Comparison of ENCODE assay signal across 13 cellular contexts in the genomic region with DNA sequence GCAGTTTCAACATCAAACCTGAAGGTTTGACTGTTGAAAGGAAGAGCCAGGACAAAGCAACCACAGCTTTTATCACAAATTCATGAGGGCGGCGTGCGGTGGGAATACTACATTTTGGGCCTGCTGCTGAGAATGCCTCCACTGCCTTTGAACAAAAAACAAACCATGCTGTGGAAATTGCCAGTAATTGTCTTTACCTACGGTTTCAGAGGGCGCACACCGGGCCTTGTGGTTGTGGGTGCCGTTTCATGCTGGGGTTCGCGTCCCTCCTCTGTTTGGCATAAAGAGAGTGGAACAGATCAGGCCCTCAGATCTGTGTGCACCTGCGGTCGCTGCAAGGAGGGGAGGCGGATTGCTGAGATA. TPM values are rescaled to one million over a fixed set of nuclear protein-coding genes. Genes with fewer than 3 reads are reported as not detected.
DNase-seq lines count a peak whose midpoint lies in the region; ATAC-seq, FAIRE-seq and TF ChIP-seq lines count a peak whose summit lies in the region.
"Had no signal": no experiment of that assay in that cellular context is flagged by ENCODE, and none has a peak within 500 bp of the region (broad histone marks: within the 10 kb centered on the region; RNA-seq: fewer than 3 reads in every experiment).

No MANE protein-coding gene starts in this region.

- H3K4me3 ChIP-seq in right cardiac atrium (ENCODE audit: low read length) = no peak overlapping the region
- H3K4me3 ChIP-seq: gastroesophageal sphincter, uterus had no signal

- WGBS in right cardiac atrium = 94% methylated on average over 12 of the region's 12 CpGs

- no peak overlapping the region for H3K27ac ChIP-seq in right cardiac atrium (ENCODE audit: low read length)
- H3K27ac ChIP-seq: gastroesophageal sphincter, uterus had no signal

- no peak for ATAC-seq in right cardiac atrium
- ATAC-seq in GM18517 (IDR thresholded peaks at IDR 0.05; ENCODE audit: unreplicated experiment) = no peak
- ATAC-seq: gastroesophageal sphincter had no signal

- H3K36me3 Mint-ChIP-seq in mesothelial cell of epicardium = no peaks in the 10 kb centered on the region

- H3K9me3 Mint-ChIP-seq in mesothelial cell of epicardium = peaks cover 6% of the 10 kb centered on the region

- intact Hi-C loops in right cardiac atrium (cut with DNase I) = no loop called here

- no peaks in the 10 kb centered on the region for H3K9me3 ChIP-seq in right cardiac atrium (ENCODE audit: control insufficient read depth, low read length)
- H3K9me3 ChIP-seq: gastroesophageal sphincter, uterus had no signal

- H3K27me3 ChIP-seq in right cardiac atrium (ENCODE audit: control insufficient read depth, insufficient read depth) = no peaks in the 10 kb centered on the region
- H3K27me3 ChIP-seq: gastroesophageal sphincter, uterus had no signal

- no peak overlapping the region for H3K4me3 Mint-ChIP-seq in mesothelial cell of epicardium

- peak; percentile 36 to 76 (median 61) for DNase-seq in T-helper 1 cell
- peak; percentile 73 for DNase-seq in activated T-cell treated with anti-CD3 and anti-CD28 coated beads for 1 hour (ENCODE audit: low read depth)
- DNase-seq in effector CD8-positive, alpha-beta T cell (lab: John Stamatoyannopoulos, UW) = peak; percentile 65
- DNase-seq in stimulated activated CD8-positive, alpha-beta memory T cell treated with anti-CD3 and anti-CD28 coated beads, Interleukin-2, amount 100 ng/mL, for 1 hour (ENCODE audit: low read depth in 2 of 2) = peak; percentile 42 to 66
- DNase-seq in right cardiac atrium = no peak
- DNase-seq in mesothelial cell of epicardium (ENCODE audit: low spot score in 2 of 2, unreplicated experiment in 2 of 2) = no peak
- no peak for DNase-seq in frontal cortex (ENCODE audit: low spot score in 2 of 2)
- DNase-seq: COR-L47, NCI-H774, uterus had no signal

- no peak overlapping the region for H3K27ac Mint-ChIP-seq in mesothelial cell of epicardium

- no peak for FAIRE-seq in frontal cortex (lab: Jason Lieb, UNC)
- FAIRE-seq: colon had no signal

- peaks cover 8% of the 10 kb centered on the region for H3K27me3 Mint-ChIP-seq in mesothelial cell of epicardium (ENCODE audit: low read depth)

- H3K4me1 Mint-ChIP-seq in mesothelial cell of epicardium = no peaks in the 10 kb centered on the region

- H3K4me1 ChIP-seq in right cardiac atrium (ENCODE audit: control insufficient read depth, insufficient read depth, low read length) = no peaks in the 10 kb centered on the region
- H3K4me1 ChIP-seq: gastroesophageal sphincter, uterus had no signal

- no peak for TF ChIP-seq CTCF in mesothelial cell of epicardium (IDR thresholded peaks at IDR 0.05; ENCODE audit: unreplicated experiment)

RNA-seq across cellular contexts. Expression of gene TCF7, which starts 27.6 kb away (rescaled TPM):
- total RNA-seq in right cardiac atrium (1 to 10 TPM; 1.3 to 4.0 (median 3.4) TPM), mesothelial cell of epicardium (7.5 to 9.0 TPM (median 8.0 TPM) in 3 replicates), frontal cortex (0.41 TPM)
- polyA plus RNA-seq in right cardiac atrium = 4.4 TPM

Comparison
In these comparisons a context has a peak if more than half of its experiments do, and no peak if none do; other contexts are left out.
1. DNase-seq: peak in T-helper 1 cell (5 of 5), activated T-cell treated with anti-CD3 and anti-CD28 coated beads for 1 hour (single experiment), effector CD8-positive, alpha-beta T cell (single experiment) and stimulated activated CD8-positive, alpha-beta memory T cell treated with anti-CD3 and anti-CD28 coated beads, Interleukin-2, amount 100 ng/mL, for 1 hour (2 of 2); none in right cardiac atrium (0 of 3), mesothelial cell of epicardium (0 of 2) and frontal cortex (0 of 2).